In the genomic region with DNA sequence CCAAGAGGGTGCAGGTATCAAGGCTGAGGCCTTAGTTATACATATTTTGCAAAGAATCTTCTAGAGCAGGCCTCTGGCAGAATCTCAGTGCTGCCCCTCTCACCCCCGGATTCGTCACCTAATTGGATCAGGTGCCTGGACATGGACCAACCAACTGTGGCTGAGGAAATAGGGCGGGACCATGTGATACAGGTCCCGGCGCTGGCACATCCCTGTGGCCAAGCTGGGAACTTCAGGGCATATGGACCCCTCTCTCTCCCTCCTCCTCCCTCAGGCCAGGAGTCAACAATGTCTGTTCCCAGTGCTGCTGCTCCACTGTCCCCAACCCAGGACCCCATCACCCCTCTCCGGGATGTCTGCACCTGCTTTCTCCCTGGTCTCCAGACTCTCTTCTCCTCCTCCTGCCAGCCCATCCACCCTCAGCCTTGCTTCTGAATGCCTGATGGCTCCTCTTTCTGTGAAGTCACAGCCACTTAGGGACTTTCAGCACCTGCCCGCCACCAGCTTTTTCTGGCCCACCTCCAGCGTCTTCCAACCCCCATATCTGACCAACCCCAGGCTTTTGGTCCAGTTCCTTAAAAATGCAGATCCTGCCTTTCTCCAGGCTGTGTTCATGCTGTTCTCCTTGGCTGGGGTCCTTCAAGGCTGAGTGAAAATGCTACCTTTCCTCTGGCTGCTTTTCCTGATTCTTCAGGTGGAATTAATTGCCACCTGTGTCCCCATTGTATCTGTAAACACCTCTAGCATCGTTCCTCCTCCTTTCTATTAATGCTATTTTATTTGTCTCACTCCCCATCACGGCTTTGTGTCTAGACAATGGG, we compare ENCODE assay signal across 9 cellular contexts. TPM values are rescaled to one million over a fixed set of nuclear protein-coding genes. Genes with fewer than 3 reads are reported as not detected.
DNase-seq lines count a peak whose midpoint lies in the region; ATAC-seq and TF ChIP-seq lines count a peak whose summit lies in the region.
"Had no signal": no experiment of that assay in that cellular context is flagged by ENCODE, and none has a peak within 500 bp of the region (broad histone marks: within the 10 kb centered on the region; RNA-seq: fewer than 3 reads in every experiment).

No MANE protein-coding gene starts in this region.

- H3K79me2 ChIP-seq in Loucy (ENCODE audit: insufficient read depth, low read length) (no peaks in the 10 kb centered on the region), SK-N-SH (ENCODE audit: insufficient read depth) (no peaks in the 10 kb centered on the region)

- no peak overlapping the region for H3K4me2 ChIP-seq in Loucy (ENCODE audit: low read depth, low read length, poor library complexity, severe bottlenecking)
- H3K4me2 ChIP-seq in SK-N-SH = no peak overlapping the region

- TF ChIP-seq CTCF in Loucy (conservative IDR thresholded peaks at IDR 0.05; ENCODE audit: low read length) (peak; percentile 43), SK-N-SH (IDR thresholded peaks at IDR 0.05) (peak; percentile 46)

- CTCF ChIA-PET in SK-N-SH (lab: Yijun Ruan, JAX) = interaction anchor here (0.6 to 1.4 kb wide), 5 partner anchors 9 to 983 kb away, joined by 3 to 5 read pairs (median 3); no protein-coding TSS in a partner anchor

- no peaks in the 10 kb centered on the region for H3F3A ChIP-seq in Loucy (ENCODE audit: low read depth)
- no peaks in the 10 kb centered on the region for H3F3A ChIP-seq in SK-N-SH (replicated peaks; ENCODE audit: insufficient read depth)

- H3K4me3 ChIP-seq in Loucy (ENCODE audit: low read length, poor library complexity, severe bottlenecking) (no peak overlapping the region), SK-N-SH (ENCODE audit: low read depth in 2 of 2, low read length in 1 of 2) (no peak overlapping the region)

- H3K27ac ChIP-seq in SK-N-SH (ENCODE audit: low read depth in 2 of 2, low read length in 1 of 2) = no peak overlapping the region

- H3K9me2 ChIP-seq in Loucy (replicated peaks; ENCODE audit: low read depth, low read length) = no peaks in the 10 kb centered on the region
- H3K9me2 ChIP-seq in SK-N-SH = no peaks in the 10 kb centered on the region

- peaks cover 18% of the 10 kb centered on the region for H3K4me1 ChIP-seq in Loucy (ENCODE audit: insufficient read depth, low read length, poor library complexity, severe bottlenecking)
- H3K4me1 ChIP-seq in SK-N-SH (ENCODE audit: control insufficient read depth in 1 of 2, insufficient read depth in 2 of 2, low read depth in 1 of 2, low read length in 1 of 2) = peaks cover 0 to 5% of the 10 kb centered on the region in 2 experiments; a peak in 1 of 4 replicates

- 54% methylated on average over 6 of the region's 10 CpGs for WGBS in SK-N-SH (ENCODE audit: low lambda C conversion rate)

- H2AFZ ChIP-seq in Loucy (ENCODE audit: low read length) = no peak overlapping the region
- no peak overlapping the region for H2AFZ ChIP-seq in SK-N-SH (ENCODE audit: low read depth)

- TF ChIP-seq EP300 in SK-N-SH (IDR thresholded peaks at IDR 0.05; ENCODE audit: borderline replicate concordance in 1 of 2, low read depth in 1 of 2, low read length in 1 of 2) = no peak

- no peaks in the 10 kb centered on the region for H3K36me3 ChIP-seq in Loucy (ENCODE audit: insufficient read depth, low read length)
- no peaks in the 10 kb centered on the region for H3K36me3 ChIP-seq in SK-N-SH (replicated peaks in 1 of 2; ENCODE audit: control insufficient read depth in 1 of 2, insufficient read depth in 2 of 2, low read length in 1 of 2)

- H4K20me1 ChIP-seq in Loucy (ENCODE audit: insufficient read depth, low read length, poor library complexity, severe bottlenecking) (no peaks in the 10 kb centered on the region), SK-N-SH (ENCODE audit: insufficient read depth) (no peaks in the 10 kb centered on the region)

- H3K9me3 ChIP-seq in Loucy (ENCODE audit: insufficient read depth, low read depth, low read length) = no peaks in the 10 kb centered on the region
- no peaks in the 10 kb centered on the region for H3K9me3 ChIP-seq in SK-N-SH

- no peak overlapping the region for H3K9ac ChIP-seq in Loucy (ENCODE audit: low read depth, low read length, poor library complexity, severe bottlenecking)
- no peak overlapping the region for H3K9ac ChIP-seq in SK-N-SH

- TF ChIP-seq RAD21 in SK-N-SH (IDR thresholded peaks at IDR 0.05; ENCODE audit: low read length) = 0 out of 2 replicates have a peak, but pooled peaks have one; percentile 30

- ATAC-seq in GM21381 (IDR thresholded peaks at IDR 0.05; ENCODE audit: unreplicated experiment) (no peak), GM18517 (IDR thresholded peaks at IDR 0.05; ENCODE audit: unreplicated experiment) (no peak), GM19023 (IDR thresholded peaks at IDR 0.05; ENCODE audit: unreplicated experiment) (no peak)

- POLR2A ChIA-PET in SK-N-SH (lab: Yijun Ruan, JAX) = no interaction called here

- DNase-seq in EL = peak; percentile 41
- DNase-seq in SK-N-SH = peak; percentile 81
- peak; percentile 32 for DNase-seq in kidney tubule cell (ENCODE audit: low spot score)
- no peak for DNase-seq in retina

- no peaks in the 10 kb centered on the region for H3K27me3 ChIP-seq in Loucy (ENCODE audit: insufficient read depth, low read length, poor library complexity, severe bottlenecking)
- peaks cover 6% of the 10 kb centered on the region; the same call in 1 of the 2 replicates for H3K27me3 ChIP-seq in SK-N-SH (ENCODE audit: insufficient read depth)

TF ChIP-seq in SK-N-SH, 30 proteins besides CTCF, POLR2A, EP300 and RAD21:
- no peak for TF ChIP-seq RFX5 (IDR thresholded peaks at IDR 0.05; ENCODE audit: low read length)
- TF ChIP-seq, protein P1, sequence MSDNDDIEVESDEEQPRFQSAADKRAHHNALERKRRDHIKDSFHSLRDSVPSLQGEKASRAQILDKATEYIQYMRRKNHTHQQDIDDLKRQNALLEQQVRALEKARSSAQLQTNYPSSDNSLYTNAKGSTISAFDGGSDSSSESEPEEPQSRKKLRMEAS (IDR thresholded peaks at IDR 0.05; ENCODE audit: low read depth) = no peak
- TF ChIP-seq SMC3 (IDR thresholded peaks at IDR 0.05; ENCODE audit: low read depth, low read length) = peak; percentile 15; the same call in 1 of the 2 replicates
- no peak for TF ChIP-seq TEAD4 (IDR thresholded peaks at IDR 0.05; ENCODE audit: borderline replicate concordance, insufficient read depth)
- TF ChIP-seq JUND (IDR thresholded peaks at IDR 0.05) = no peak

RNA-seq across cellular contexts. Expression of a gene that starts 19.0 kb away (rescaled TPM):
- not detected in 2 replicates for polyA plus RNA-seq in SK-N-SH (2012; rRNA removed)
- not detected in 2 replicates for polyA plus RNA-seq in SK-N-SH (2012; cell fraction: cytosol; rRNA removed)
- not detected in 2 replicates for polyA plus RNA-seq in SK-N-SH (2012; cell fraction: nucleus; rRNA removed)
- polyA plus RNA-seq: liver had no signal

RNA-seq across cellular contexts. Expression of a gene that starts 33.9 kb away (rescaled TPM):
- polyA plus RNA-seq in SK-N-SH (2012; rRNA removed) = 56.5 and 59.5 TPM in 2 replicates
- polyA plus RNA-seq in SK-N-SH (2012; cell fraction: cytosol; rRNA removed) = 32.2 and 37.6 TPM in 2 replicates
- polyA plus RNA-seq in SK-N-SH (2012; cell fraction: nucleus; rRNA removed) = 136 and 141 TPM in 2 replicates
